ENCODE assay signal across 22 cellular contexts in genomic region chr7:4386190-4386589, GRCh38.
"Had no signal": no experiment of that assay in that cellular context is flagged by ENCODE, and none has a peak within 500 bp of the region (broad histone marks: within the 10 kb centered on the region; RNA-seq: fewer than 3 reads in every experiment).

No MANE protein-coding gene starts in this region.

- H3K27ac Mint-ChIP-seq: activated CD4-positive, alpha-beta T cell treated with anti-CD3 and anti-CD28 coated beads for 36 hours; activated naive CD8-positive, alpha-beta T cell; natural killer cell; neural progenitor cell; T-helper 2 cell treated with Interferon-gamma antibody and Interleukin-4, amounts not matched to agents 5 μg/mL and 100 μg/mL, for 36 hours had no signal

- H3K4me1 Mint-ChIP-seq: activated CD4-positive, alpha-beta T cell treated with anti-CD3 and anti-CD28 coated beads for 36 hours; natural killer cell; neural progenitor cell had no signal

- DNase-seq: activated CD4-positive, alpha-beta T cell treated with anti-CD3 and anti-CD28 coated beads for 36 hours; activated CD4-positive, alpha-beta T cell treated with anti-CD3 and anti-CD28 coated beads, Interleukin-2, amount 50 U/mL, for 4 hours; activated CD4-positive, CD25-positive, alpha-beta regulatory T cell; activated effector memory CD4-positive, alpha-beta T cell treated with Interleukin-2 at 50 U/mL for 16 hours; activated naive CD4-positive, alpha-beta T cell treated with Interleukin-2 at 50 U/mL for 16 hours; activated T-cell treated with anti-CD3 and anti-CD28 coated beads for 4 hours; adrenal gland; aorta; dermis blood vessel endothelial cell; effector CD4-positive, alpha-beta T cell; foreskin keratinocyte; left lung; lower lobe of right lung; mesendoderm; natural killer cell; occipital lobe; stimulated activated CD4-positive, alpha-beta T cell treated with anti-CD3 and anti-CD28 coated beads, Interleukin-2, amount 100 ng/mL, for 48 hours; stimulated activated naive CD4-positive, alpha-beta T cell treated with Interleukin-2 at 50 U/mL for 16 hours; uterus had no signal

- H3K4me3 Mint-ChIP-seq: activated CD4-positive, alpha-beta T cell treated with anti-CD3 and anti-CD28 coated beads for 36 hours; activated naive CD8-positive, alpha-beta T cell; natural killer cell; neural progenitor cell; T-helper 2 cell treated with Interferon-gamma antibody and Interleukin-4, amounts not matched to agents 5 μg/mL and 100 μg/mL, for 36 hours had no signal

- H3K36me3 Mint-ChIP-seq: natural killer cell, neural progenitor cell had no signal
